10 cellular contexts compared by ENCODE assay signal in the genomic region with DNA sequence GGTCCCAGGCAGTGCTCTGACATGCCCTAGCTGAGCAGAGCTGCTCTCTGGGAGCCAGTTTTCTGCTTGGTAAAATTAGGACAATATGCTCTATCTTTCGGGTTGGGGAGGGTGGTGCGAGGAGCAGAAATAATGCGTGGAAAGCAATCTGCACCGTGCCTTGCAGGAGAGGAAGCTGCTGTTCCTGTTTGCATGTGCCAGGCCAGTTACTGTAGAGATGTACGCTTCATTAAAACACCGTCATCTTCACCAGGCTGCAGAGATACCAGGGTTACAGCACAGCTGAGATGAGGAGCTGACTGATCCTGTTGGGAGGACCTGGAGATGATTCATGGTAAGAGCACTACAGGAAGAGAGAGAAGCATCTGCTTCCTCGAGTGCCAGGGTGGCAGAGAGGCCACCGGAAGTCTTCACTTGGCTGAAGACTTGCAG. TPM values are rescaled to one million over a fixed set of nuclear protein-coding genes. Genes with fewer than 3 reads are reported as not detected.
A peak's percentile ranks its signal among the peaks of the same experiment; 100 is the strongest.
DNase-seq lines count a peak whose midpoint lies in the region; ATAC-seq and TF ChIP-seq lines count a peak whose summit lies in the region.
"Had no signal": no experiment of that assay in that cellular context is flagged by ENCODE, and none has a peak within 500 bp of the region (broad histone marks: within the 10 kb centered on the region; RNA-seq: fewer than 3 reads in every experiment).

No MANE protein-coding gene starts in this region.

- H3K9me3 ChIP-seq in right atrium auricular region = peaks cover 0 to 3% of the 10 kb centered on the region in 2 donors
- H3K9me3 ChIP-seq in transverse colon = no peaks in the 10 kb centered on the region

- H3K27me3 Mint-ChIP-seq in T-cell = no peaks in the 10 kb centered on the region
- H3K27me3 Mint-ChIP-seq in effector memory CD8-positive, alpha-beta T cell = no peaks in the 10 kb centered on the region
- no peaks in the 10 kb centered on the region for H3K27me3 Mint-ChIP-seq in stimulated activated naive CD8-positive, alpha-beta T cell treated with anti-CD3 and anti-CD28 coated beads, Interleukin-15, amount 100 ng/mL, for 72 hours

- H3K36me3 Mint-ChIP-seq in T-cell = no peaks in the 10 kb centered on the region
- H3K36me3 Mint-ChIP-seq in effector memory CD8-positive, alpha-beta T cell (ENCODE audit: insufficient read depth) = no peaks in the 10 kb centered on the region

- H3K36me3 ChIP-seq in right atrium auricular region (no peaks in the 10 kb centered on the region), transverse colon (no peaks in the 10 kb centered on the region)

- no peak for TF ChIP-seq EP300 in transverse colon (IDR thresholded peaks at IDR 0.05; ENCODE audit: low read depth)

- H3K27ac Mint-ChIP-seq in T-cell = peak overlapping the region; percentile 67 to 92
- peak overlapping the region; percentile 82 to 87 for H3K27ac Mint-ChIP-seq in effector memory CD8-positive, alpha-beta T cell
- peak overlapping the region; percentile 3 to 93 for H3K27ac Mint-ChIP-seq in stimulated activated naive CD8-positive, alpha-beta T cell treated with anti-CD3 and anti-CD28 coated beads, Interleukin-15, amount 100 ng/mL, for 72 hours

- intact Hi-C loops in left cardiac atrium (cut with DNase I) = no loop called here
- intact Hi-C loops in transverse colon (cut with DNase I; ENCODE audit: low total_unique reads) = no loop called here

- peak overlapping the region; percentile 14 to 72 (median 51) for H3K4me3 Mint-ChIP-seq in T-cell
- peak overlapping the region; percentile 64 to 65 for H3K4me3 Mint-ChIP-seq in effector memory CD8-positive, alpha-beta T cell
- H3K4me3 Mint-ChIP-seq in stimulated activated naive CD8-positive, alpha-beta T cell treated with anti-CD3 and anti-CD28 coated beads, Interleukin-15, amount 100 ng/mL, for 72 hours = peak overlapping the region; percentile 14 to 51

- DNase-seq in left cardiac atrium (no peak), right atrium auricular region (ENCODE audit: low spot score) (no peak), T-cell (peak in 23 of 34 experiments; percentile 2 to 44 (median 12)), transverse colon (no peak), NCI-H774 (lab: John Stamatoyannopoulos, UW) (no peak)
- DNase-seq in effector memory CD8-positive, alpha-beta T cell = peak in 1 of 3 experiments; percentile 1
- DNase-seq in stimulated activated naive CD8-positive, alpha-beta T cell treated with anti-CD3 and anti-CD28 coated beads, Interleukin-15, amount 100 ng/mL, for 72 hours = peak in 1 of 2 donors; percentile 16
- DNase-seq: Calu3, erythroblast had no signal

- in situ Hi-C loops in transverse colon (cut with MboI; ENCODE audit: low pct_ligation_motif_present in 1 of 4, low pct_unique_long_range_greater_than_20kb in 1 of 4, low sequenced_read_pairs in 3 of 4) = no loop called here

- peaks cover 19 to 36% (median 27%) of the 10 kb centered on the region in 3 donors for H3K4me1 Mint-ChIP-seq in T-cell
- H3K4me1 Mint-ChIP-seq in effector memory CD8-positive, alpha-beta T cell (ENCODE audit: low read depth in 2 of 2) = peaks cover 16% of the 10 kb centered on the region in 2 donors
- H3K4me1 Mint-ChIP-seq in stimulated activated naive CD8-positive, alpha-beta T cell treated with anti-CD3 and anti-CD28 coated beads, Interleukin-15, amount 100 ng/mL, for 72 hours = peaks cover 31% of the 10 kb centered on the region

- 40 to 61% methylated on average over 2 to 8 of the region's 8 CpGs for WGBS in transverse colon (ENCODE audit: low coverage in 1 of 2), 2 donors

- TF ChIP-seq CTCF in right atrium auricular region (IDR thresholded peaks at IDR 0.05) (no peak), transverse colon (IDR thresholded peaks at IDR 0.05) (no peak)

- no peaks in the 10 kb centered on the region for H3K4me1 ChIP-seq in right atrium auricular region
- H3K4me1 ChIP-seq in transverse colon = peaks cover 0 to 3% (median 0%) of the 10 kb centered on the region in 4 donors

- H3K4me3 ChIP-seq in right atrium auricular region (no peak overlapping the region), transverse colon (no peak overlapping the region)

- POLR2A ChIA-PET in T-cell (lab: Charles Lee) = interaction anchor here (0.6 to 1.4 kb wide), 2 partner anchors 10 to 29 kb away, joined by 3 to 4 read pairs; partner anchors contain the start of gene IRF2 (in 1 of the 2)

- H3K9me3 Mint-ChIP-seq in T-cell = peaks cover 1 to 3% (median 2%) of the 10 kb centered on the region in 3 donors
- H3K9me3 Mint-ChIP-seq in effector memory CD8-positive, alpha-beta T cell = no peaks in the 10 kb centered on the region
- no peaks in the 10 kb centered on the region for H3K9me3 Mint-ChIP-seq in stimulated activated naive CD8-positive, alpha-beta T cell treated with anti-CD3 and anti-CD28 coated beads, Interleukin-15, amount 100 ng/mL, for 72 hours

- H3K27me3 ChIP-seq in right atrium auricular region = no peaks in the 10 kb centered on the region
- no peaks in the 10 kb centered on the region for H3K27me3 ChIP-seq in transverse colon

- H3K27ac ChIP-seq in right atrium auricular region = no peak overlapping the region
- no peak overlapping the region for H3K27ac ChIP-seq in transverse colon

- ATAC-seq in left cardiac atrium = peak; percentile 47 to 54
- peak; percentile 67 to 79 (median 78) for ATAC-seq in T-cell (replicated peaks in 1 of 4)
- ATAC-seq in effector memory CD8-positive, alpha-beta T cell (replicated peaks) = peak; percentile 77
- peak; percentile 65 for ATAC-seq in stimulated activated naive CD8-positive, alpha-beta T cell treated with anti-CD3 and anti-CD28 coated beads, Interleukin-15, amount 100 ng/mL, for 72 hours
- ATAC-seq in HG02870 (IDR thresholded peaks at IDR 0.05; ENCODE audit: unreplicated experiment) = no peak

- no peak for TF ChIP-seq POLR2A in transverse colon (IDR thresholded peaks at IDR 0.05)

- CTCF ChIA-PET in T-cell (lab: Charles Lee) = no interaction called here

RNA-seq across cellular contexts. Expression of gene IRF2, which starts 29.5 kb away (rescaled TPM):
- total RNA-seq in left cardiac atrium = 10 to 100 TPM; 27.1 to 30.0 TPM
- 10 to 100 TPM; 17.7 to 24.5 TPM for total RNA-seq in right atrium auricular region
- 10 to 100 TPM; 45.5 to 73.4 (median 59.1) TPM for total RNA-seq in T-cell
- 10 to 100 TPM; 15.3 to 85.3 (median 42.5) TPM for total RNA-seq in transverse colon

Comparison
In these comparisons a context has a peak if more than half of its experiments do, and no peak if none do; other contexts are left out.
1. DNase-seq: peak in T-cell (23 of 34); none in left cardiac atrium (single experiment), right atrium auricular region (single experiment), transverse colon (single experiment) and NCI-H774 (single experiment).
2. Peak in every context shown above with its lines, with median percentiles within 50 percentile points of each other: H3K27ac Mint-ChIP-seq and H3K4me3 Mint-ChIP-seq.